In the genomic region with DNA sequence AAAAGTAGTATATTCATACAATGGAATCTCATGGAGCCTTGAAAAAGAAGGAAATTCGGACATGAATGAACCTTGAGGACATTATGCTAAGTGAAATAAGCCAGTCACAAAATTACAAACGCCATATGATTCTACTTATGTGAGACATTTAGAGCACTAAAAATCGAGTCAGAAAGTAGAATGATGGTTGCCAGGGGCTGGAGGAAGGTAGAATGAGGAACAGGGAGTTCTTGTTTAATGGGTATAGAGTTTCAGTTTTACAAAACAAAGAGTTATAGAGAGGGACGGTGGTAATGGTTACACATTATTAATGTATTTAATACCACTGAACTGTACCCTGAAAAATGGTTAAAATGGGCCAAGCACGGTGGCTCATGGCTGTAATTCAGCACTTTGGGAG, we compare ENCODE assay signal across 21 cellular contexts. TPM values are rescaled to one million over a fixed set of nuclear protein-coding genes. Genes with fewer than 3 reads are reported as not detected.
DNase-seq lines count a peak whose midpoint lies in the region; ATAC-seq and TF ChIP-seq lines count a peak whose summit lies in the region.
"Had no signal": no experiment of that assay in that cellular context is flagged by ENCODE, and none has a peak within 500 bp of the region (broad histone marks: within the 10 kb centered on the region; RNA-seq: fewer than 3 reads in every experiment).

No MANE protein-coding gene starts in this region.

- no peaks in the 10 kb centered on the region for H3K27me3 ChIP-seq in colonic mucosa
- no peaks in the 10 kb centered on the region for H3K27me3 ChIP-seq in effector memory CD4-positive, alpha-beta T cell (replicated peaks; ENCODE audit: control insufficient read depth, insufficient read depth, low read length, poor library complexity, severe bottlenecking)
- H3K27me3 ChIP-seq: neural progenitor cell, right atrium auricular region had no signal

- no peak overlapping the region for H3K4me3 Mint-ChIP-seq in WTC11
- H3K4me3 Mint-ChIP-seq: immature natural killer cell, neural progenitor cell, T-helper 17 cell, type B pancreatic cell had no signal

- CTCF ChIA-PET in WTC11 (lab: Charles Lee), result no interaction called here

- TF ChIP-seq CTCF in WTC11 (IDR thresholded peaks at IDR 0.05), result no peak
- no peak for TF ChIP-seq CTCF in colonic mucosa (IDR thresholded peaks at IDR 0.05)

- H3K36me3 Mint-ChIP-seq in WTC11, result peaks cover 21% of the 10 kb centered on the region

- POLR2A ChIA-PET in WTC11 (lab: Charles Lee), result no interaction called here

- H3K9me3 ChIP-seq in colonic mucosa, result no peaks in the 10 kb centered on the region
- H3K9me3 ChIP-seq in effector memory CD4-positive, alpha-beta T cell (ENCODE audit: control insufficient read depth, low read length), result no peaks in the 10 kb centered on the region

- H3K36me3 ChIP-seq in colonic mucosa, result no peaks in the 10 kb centered on the region
- no peaks in the 10 kb centered on the region for H3K36me3 ChIP-seq in effector memory CD4-positive, alpha-beta T cell (ENCODE audit: control insufficient read depth, insufficient read depth, low read length)
- H3K36me3 ChIP-seq: right atrium auricular region had no signal

- H3K9ac ChIP-seq in colonic mucosa (ENCODE audit: low read depth in 2 of 2, low read length in 2 of 2), result no peak overlapping the region
- H3K9ac ChIP-seq: neural progenitor cell had no signal

- no peak for DNase-seq in WTC11 (ENCODE audit: low spot score)
- no peak for DNase-seq in islet precursor cell
- no peak for DNase-seq in colonic mucosa
- no peak for DNase-seq in effector memory CD4-positive, alpha-beta T cell
- DNase-seq: amniotic stem cell; DMS79; immature natural killer cell; Kasumi-1; mesenchymal stem cell; NCI-H1694; NCI-H446 treated with DMSO at 0.1 percent for 48 hours; RPMI8226; stimulated activated CD4-positive, alpha-beta T cell treated with anti-CD3 and anti-CD28 coated beads, Interleukin-2, amount 100 ng/mL, for 48 hours; T-helper 17 cell had no signal

- no peaks in the 10 kb centered on the region for H3K4me1 ChIP-seq in colonic mucosa
- no peaks in the 10 kb centered on the region for H3K4me1 ChIP-seq in effector memory CD4-positive, alpha-beta T cell (ENCODE audit: control insufficient read depth, insufficient read depth, low read length, poor library complexity, severe bottlenecking)
- H3K4me1 ChIP-seq: neural progenitor cell had no signal

- H3K4me3 ChIP-seq in colonic mucosa, result no peak overlapping the region
- no peak overlapping the region for H3K4me3 ChIP-seq in effector memory CD4-positive, alpha-beta T cell (ENCODE audit: insufficient read depth, low read depth, low read length, poor library complexity, severe bottlenecking)
- H3K4me3 ChIP-seq: neural progenitor cell, right atrium auricular region had no signal

- H3K9me3 Mint-ChIP-seq in WTC11, result peaks cover 22% of the 10 kb centered on the region

- H3K27ac ChIP-seq in colonic mucosa, result no peak overlapping the region
- no peak overlapping the region for H3K27ac ChIP-seq in effector memory CD4-positive, alpha-beta T cell (ENCODE audit: insufficient read depth, low read length, poor library complexity, severe bottlenecking)
- H3K27ac ChIP-seq: neural progenitor cell, right atrium auricular region had no signal

- peaks cover 8% of the 10 kb centered on the region for H3K4me1 Mint-ChIP-seq in WTC11
- H3K4me1 Mint-ChIP-seq: neural progenitor cell had no signal

- ATAC-seq in GM18520 (IDR thresholded peaks at IDR 0.05; ENCODE audit: unreplicated experiment), result peak; percentile 68
- peak; percentile 84 for ATAC-seq in GM21423 (IDR thresholded peaks at IDR 0.05; ENCODE audit: unreplicated experiment)
- ATAC-seq in HG03066 (IDR thresholded peaks at IDR 0.05; ENCODE audit: low read depth, unreplicated experiment), result peak; percentile 72
- ATAC-seq in WTC11, result no peak
- ATAC-seq in HG02840 (IDR thresholded peaks at IDR 0.05; ENCODE audit: low FRiP score, unreplicated experiment), result no peak
- ATAC-seq: T-helper 17 cell had no signal

- intact Hi-C loops in colonic mucosa (cut with DNase I), result no loop called here

- peak overlapping the region; percentile 25; the same call in 1 of the 2 replicates for H3K27ac Mint-ChIP-seq in WTC11
- H3K27ac Mint-ChIP-seq: neural progenitor cell, T-helper 17 cell, type B pancreatic cell had no signal

- no peaks in the 10 kb centered on the region for H3K27me3 Mint-ChIP-seq in WTC11 (ENCODE audit: low read depth)
- H3K27me3 Mint-ChIP-seq: T-helper 17 cell, type B pancreatic cell had no signal

TF ChIP-seq in WTC11, 78 proteins besides CTCF, POLR2A, EP300 and RAD21:
- TF ChIP-seq NFE2L1 (CRISPR knock-in tag; IDR thresholded peaks at IDR 0.05), result no peak
- TF ChIP-seq ESRRA (CRISPR knock-in tag; IDR thresholded peaks at IDR 0.05; ENCODE audit: borderline replicate concordance), result no peak
- TF ChIP-seq SMAD4 (CRISPR knock-in tag; IDR thresholded peaks at IDR 0.05), result no peak
- TF ChIP-seq, protein P1, sequence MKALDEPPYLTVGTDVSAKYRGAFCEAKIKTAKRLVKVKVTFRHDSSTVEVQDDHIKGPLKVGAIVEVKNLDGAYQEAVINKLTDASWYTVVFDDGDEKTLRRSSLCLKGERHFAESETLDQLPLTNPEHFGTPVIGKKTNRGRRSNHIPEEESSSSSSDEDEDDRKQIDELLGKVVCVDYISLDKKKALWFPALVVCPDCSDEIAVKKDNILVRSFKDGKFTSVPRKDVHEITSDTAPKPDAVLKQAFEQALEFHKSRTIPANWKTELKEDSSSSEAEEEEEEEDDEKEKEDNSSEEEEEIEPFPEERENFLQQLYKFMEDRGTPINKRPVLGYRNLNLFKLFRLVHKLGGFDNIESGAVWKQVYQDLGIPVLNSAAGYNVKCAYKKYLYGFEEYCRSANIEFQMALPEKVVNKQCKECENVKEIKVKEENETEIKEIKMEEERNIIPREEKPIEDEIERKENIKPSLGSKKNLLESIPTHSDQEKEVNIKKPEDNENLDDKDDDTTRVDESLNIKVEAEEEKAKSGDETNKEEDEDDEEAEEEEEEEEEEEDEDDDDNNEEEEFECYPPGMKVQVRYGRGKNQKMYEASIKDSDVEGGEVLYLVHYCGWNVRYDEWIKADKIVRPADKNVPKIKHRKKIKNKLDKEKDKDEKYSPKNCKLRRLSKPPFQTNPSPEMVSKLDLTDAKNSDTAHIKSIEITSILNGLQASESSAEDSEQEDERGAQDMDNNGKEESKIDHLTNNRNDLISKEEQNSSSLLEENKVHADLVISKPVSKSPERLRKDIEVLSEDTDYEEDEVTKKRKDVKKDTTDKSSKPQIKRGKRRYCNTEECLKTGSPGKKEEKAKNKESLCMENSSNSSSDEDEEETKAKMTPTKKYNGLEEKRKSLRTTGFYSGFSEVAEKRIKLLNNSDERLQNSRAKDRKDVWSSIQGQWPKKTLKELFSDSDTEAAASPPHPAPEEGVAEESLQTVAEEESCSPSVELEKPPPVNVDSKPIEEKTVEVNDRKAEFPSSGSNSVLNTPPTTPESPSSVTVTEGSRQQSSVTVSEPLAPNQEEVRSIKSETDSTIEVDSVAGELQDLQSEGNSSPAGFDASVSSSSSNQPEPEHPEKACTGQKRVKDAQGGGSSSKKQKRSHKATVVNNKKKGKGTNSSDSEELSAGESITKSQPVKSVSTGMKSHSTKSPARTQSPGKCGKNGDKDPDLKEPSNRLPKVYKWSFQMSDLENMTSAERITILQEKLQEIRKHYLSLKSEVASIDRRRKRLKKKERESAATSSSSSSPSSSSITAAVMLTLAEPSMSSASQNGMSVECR (CRISPR knock-in tag; IDR thresholded peaks at IDR 0.05; ENCODE audit: borderline replicate concordance), result no peak
- TF ChIP-seq ZNF121 (CRISPR knock-in tag; IDR thresholded peaks at IDR 0.05), result no peak
- TF ChIP-seq, protein P2, sequence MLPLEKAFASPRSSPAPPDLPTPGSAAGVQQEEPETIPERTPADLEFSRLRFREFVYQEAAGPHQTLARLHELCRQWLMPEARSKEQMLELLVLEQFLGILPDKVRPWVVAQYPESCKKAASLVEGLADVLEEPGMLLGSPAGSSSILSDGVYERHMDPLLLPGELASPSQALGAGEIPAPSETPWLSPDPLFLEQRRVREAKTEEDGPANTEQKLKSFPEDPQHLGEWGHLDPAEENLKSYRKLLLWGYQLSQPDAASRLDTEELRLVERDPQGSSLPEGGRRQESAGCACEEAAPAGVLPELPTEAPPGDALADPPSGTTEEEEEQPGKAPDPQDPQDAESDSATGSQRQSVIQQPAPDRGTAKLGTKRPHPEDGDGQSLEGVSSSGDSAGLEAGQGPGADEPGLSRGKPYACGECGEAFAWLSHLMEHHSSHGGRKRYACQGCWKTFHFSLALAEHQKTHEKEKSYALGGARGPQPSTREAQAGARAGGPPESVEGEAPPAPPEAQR (CRISPR knock-in tag; IDR thresholded peaks at IDR 0.05), result no peak
- no peak for TF ChIP-seq MYBL2 (CRISPR knock-in tag; IDR thresholded peaks at IDR 0.05)
- no peak for TF ChIP-seq OVOL2 (CRISPR knock-in tag; IDR thresholded peaks at IDR 0.05; ENCODE audit: borderline replicate concordance)
- TF ChIP-seq NR3C1 (CRISPR knock-in tag; conservative IDR thresholded peaks at IDR 0.05; ENCODE audit: low read depth), result no peak
- TF ChIP-seq, protein P3, sequence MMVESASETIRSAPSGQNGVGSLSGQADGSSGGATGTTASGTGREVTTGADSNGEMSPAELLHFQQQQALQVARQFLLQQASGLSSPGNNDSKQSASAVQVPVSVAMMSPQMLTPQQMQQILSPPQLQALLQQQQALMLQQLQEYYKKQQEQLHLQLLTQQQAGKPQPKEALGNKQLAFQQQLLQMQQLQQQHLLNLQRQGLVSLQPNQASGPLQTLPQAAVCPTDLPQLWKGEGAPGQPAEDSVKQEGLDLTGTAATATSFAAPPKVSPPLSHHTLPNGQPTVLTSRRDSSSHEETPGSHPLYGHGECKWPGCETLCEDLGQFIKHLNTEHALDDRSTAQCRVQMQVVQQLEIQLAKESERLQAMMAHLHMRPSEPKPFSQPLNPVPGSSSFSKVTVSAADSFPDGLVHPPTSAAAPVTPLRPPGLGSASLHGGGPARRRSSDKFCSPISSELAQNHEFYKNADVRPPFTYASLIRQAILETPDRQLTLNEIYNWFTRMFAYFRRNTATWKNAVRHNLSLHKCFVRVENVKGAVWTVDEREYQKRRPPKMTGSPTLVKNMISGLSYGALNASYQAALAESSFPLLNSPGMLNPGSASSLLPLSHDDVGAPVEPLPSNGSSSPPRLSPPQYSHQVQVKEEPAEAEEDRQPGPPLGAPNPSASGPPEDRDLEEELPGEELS (CRISPR knock-in tag; IDR thresholded peaks at IDR 0.05), result no peak

RNA-seq across cellular contexts. Expression of a gene that starts 19.5 kb away (rescaled TPM):
- total RNA-seq in WTC11 (2021), result 99.6 to 110 TPM (median 109 TPM) in 3 replicates
- 10 to 100 TPM; 28.8 to 45.4 TPM for total RNA-seq in colonic mucosa

Comparison
In these comparisons a context has a peak if more than half of its experiments do, and no peak if none do; other contexts are left out.
1. ATAC-seq: peak in GM18520 (single experiment), GM21423 (single experiment) and HG03066 (single experiment); none in WTC11 (single experiment) and HG02840 (single experiment).